In genomic region chr22:31029276-31029675, GRCh38 we compare ENCODE assay signal across 32 cellular contexts. TPM values are rescaled to one million over a fixed set of nuclear protein-coding genes. Genes with fewer than 3 reads are reported as not detected.
DNase-seq lines count a peak whose midpoint lies in the region; ATAC-seq, FAIRE-seq and TF ChIP-seq lines count a peak whose summit lies in the region.
"Had no signal": no experiment of that assay in that cellular context is flagged by ENCODE, and none has a peak within 500 bp of the region (broad histone marks: within the 10 kb centered on the region; RNA-seq: fewer than 3 reads in every experiment).

No MANE protein-coding gene starts in this region.

- H3K27me3 ChIP-seq in HepG2 (ENCODE audit: control insufficient read depth in 1 of 2, insufficient read depth in 2 of 2, low read length in 2 of 2): no peaks in the 10 kb centered on the region
- H3K27me3 ChIP-seq in right lobe of liver: no peaks in the 10 kb centered on the region
- no peaks in the 10 kb centered on the region for H3K27me3 ChIP-seq in K562 (ENCODE audit: control insufficient read depth in 2 of 2, insufficient read depth in 2 of 2, low read length in 2 of 2)
- H3K27me3 ChIP-seq: BE2C; BLaER1; BLaER1 treated with 17β-estradiol and CSF1 and Interleukin-3, amounts not matched to agents 10 nM and 100 nM had no signal

- TF ChIP-seq CTCF in HepG2 (CRISPR knock-in tag; IDR thresholded peaks at IDR 0.05) (no peak), right lobe of liver (IDR thresholded peaks at IDR 0.05) (no peak), HEK293 (tag by site-specific recombination; IDR thresholded peaks at IDR 0.05) (no peak), K562 (IDR thresholded peaks at IDR 0.05 in 2 of 3, conservative IDR thresholded peaks at IDR 0.05 in 1 of 3; ENCODE audit: insufficient read depth in 2 of 3, low read depth in 1 of 3, low read length in 3 of 3) (no peak)

- no peak for TF ChIP-seq RAD21 in HepG2 (CRISPR knock-in tag; IDR thresholded peaks at IDR 0.05)
- no peak for TF ChIP-seq RAD21 in K562 (CRISPR knock-in tag; conservative IDR thresholded peaks at IDR 0.05 in 1 of 2, IDR thresholded peaks at IDR 0.05 in 1 of 2)

- BruUV-seq in HepG2 (replicated peaks; lab: Mats Ljungman, UMichigan) (no TSS peak), K562 (replicated peaks; lab: Mats Ljungman, UMichigan) (no TSS peak)

- no peak overlapping the region for H2AFZ ChIP-seq in HepG2 (ENCODE audit: low read length)
- H2AFZ ChIP-seq in K562 (ENCODE audit: low read depth, low read length): no peak overlapping the region

- 43% methylated on average over 5 of the region's 5 CpGs for WGBS in HepG2 (ENCODE audit: low lambda C conversion rate)
- 86% methylated on average over 5 of the region's 5 CpGs for WGBS in right lobe of liver (ENCODE audit: insufficient coverage, low coverage, low lambda C conversion rate, missing lambda C conversion rate)
- 33% methylated on average over 1 of the region's 5 CpGs for WGBS in K562 (ENCODE audit: insufficient coverage, low coverage, missing lambda C conversion rate)

- H3K79me2 ChIP-seq in HepG2 (ENCODE audit: insufficient read depth, low read length) (no peaks in the 10 kb centered on the region), K562 (ENCODE audit: control insufficient read depth, insufficient read depth, low read length) (no peaks in the 10 kb centered on the region)

- ATAC-seq in HepG2 (no peak), right lobe of liver (no peak), K562 (no peak), GM18519 (IDR thresholded peaks at IDR 0.05; ENCODE audit: low FRiP score, unreplicated experiment) (no peak)
- ATAC-seq: A549; CD8-positive, alpha-beta T cell had no signal

- FAIRE-seq in HepG2 (lab: Jason Lieb, UNC): no peak
- no peak for FAIRE-seq in K562 (lab: Jason Lieb, UNC)
- FAIRE-seq: A204.1, A549, D721Med had no signal

- in situ Hi-C loops in HepG2 (cut with HindIII; ENCODE audit: extremely low pct_ligation_motif_present, low pct_unique_long_range_greater_than_20kb) (no loop called here), K562 (cut with MboI) (no loop called here)

- H4K20me1 ChIP-seq in HepG2 (ENCODE audit: insufficient read depth, low read length) (no peaks in the 10 kb centered on the region), K562 (replicated peaks; ENCODE audit: control insufficient read depth, insufficient read depth, low read length) (no peaks in the 10 kb centered on the region)
- H4K20me1 ChIP-seq: BLaER1; BLaER1 treated with 17β-estradiol and CSF1 and Interleukin-3, amounts not matched to agents 10 nM and 100 nM had no signal

- no peak overlapping the region for H3K27ac ChIP-seq in HepG2 (ENCODE audit: extremely low read length, insufficient read depth, low read length)
- no peak overlapping the region for H3K27ac ChIP-seq in right lobe of liver
- H3K27ac ChIP-seq in HEK293 (ENCODE audit: extremely low read depth, low read depth, low read length): no peak overlapping the region
- no peak overlapping the region for H3K27ac ChIP-seq in K562 (ENCODE audit: extremely low read depth, low read depth, low read length)
- H3K27ac ChIP-seq: 22Rv1; A549; BLaER1; BLaER1 treated with 17β-estradiol and CSF1 and Interleukin-3, amounts not matched to agents 10 nM and 100 nM; C4-2B had no signal

- DNase-seq in HepG2 (ENCODE audit: low spot score): no peak
- DNase-seq in right lobe of liver: no peak
- DNase-seq in K562 (ENCODE audit: extremely low read depth in 1 of 4, low spot score in 3 of 4): no peak
- no peak for DNase-seq in NOMO-1 treated with DMSO at 0.1 percent for 48 hours (lab: John Stamatoyannopoulos, UW; ENCODE audit: unreplicated experiment)
- DNase-seq: 8988T; ACHN; AML-193; BE2C; C1 segment of cervical spinal cord; Caco-2; Calu3; CD4-positive, alpha-beta memory T cell; CD4-positive, alpha-beta T cell; CD4-positive, CD25-positive, alpha-beta regulatory T cell; CD8-positive, alpha-beta T cell; COR-L47; DMS 273 treated with DMSO at 0.1 percent for 48 hours; DMS153; DMS53; DMS79; DMS79 treated with DMSO at 0.1 percent for 48 hours; DND-41; EL had no signal

- no peak overlapping the region for H3K4me3 ChIP-seq in HepG2 (replicated peaks in 1 of 3; ENCODE audit: insufficient read depth in 1 of 3, low read depth in 2 of 3, low read length in 3 of 3)
- H3K4me3 ChIP-seq in right lobe of liver: no peak overlapping the region
- H3K4me3 ChIP-seq in HEK293 (ENCODE audit: low read depth, low read length): no peak overlapping the region
- no peak overlapping the region for H3K4me3 ChIP-seq in K562
- H3K4me3 ChIP-seq: A549; BLaER1; BLaER1 treated with 17β-estradiol and CSF1 and Interleukin-3, amounts not matched to agents 10 nM and 100 nM had no signal

- intact Hi-C loops in HepG2 (cut with micrococcal nuclease; ENCODE audit: unreplicated experiment) (no loop called here), right lobe of liver (cut with DNase I) (no loop called here), K562 (cut with micrococcal nuclease) (no loop called here)

- H3K9me3 ChIP-seq in HepG2 (ENCODE audit: low read length) (no peaks in the 10 kb centered on the region), right lobe of liver (no peaks in the 10 kb centered on the region), HEK293 (ENCODE audit: control insufficient read depth, insufficient read depth, low read depth, low read length) (no peaks in the 10 kb centered on the region), K562 (replicated peaks; ENCODE audit: control insufficient read depth, insufficient read depth, low read depth, low read length) (no peaks in the 10 kb centered on the region)
- H3K9me3 ChIP-seq: BE2C, Caco-2 had no signal

- POLR2A ChIA-PET in HepG2 (lab: Yijun Ruan, JAX): no interaction called here
- POLR2A ChIA-PET in HEK293 (lab: Yijun Ruan, JAX): no interaction called here
- POLR2A ChIA-PET in K562 (lab: Yijun Ruan, JAX): no interaction called here

- H3K36me3 ChIP-seq in HepG2 (replicated peaks in 1 of 2; ENCODE audit: control insufficient read depth in 1 of 2, insufficient read depth in 2 of 2, low read length in 2 of 2) (no peaks in the 10 kb centered on the region), right lobe of liver (no peaks in the 10 kb centered on the region), HEK293 (ENCODE audit: control insufficient read depth in 2 of 2, insufficient read depth in 1 of 2, low read length in 2 of 2) (no peaks in the 10 kb centered on the region), K562 (ENCODE audit: control insufficient read depth, insufficient read depth, low read length) (no peaks in the 10 kb centered on the region)
- H3K36me3 ChIP-seq: BE2C; BLaER1; BLaER1 treated with 17β-estradiol and CSF1 and Interleukin-3, amounts not matched to agents 10 nM and 100 nM had no signal

- TF ChIP-seq POLR2A in HepG2 (IDR thresholded peaks at IDR 0.05; ENCODE audit: insufficient read depth in 1 of 2, low read depth in 2 of 2, low read length in 2 of 2): no peak
- TF ChIP-seq POLR2A in right lobe of liver (IDR thresholded peaks at IDR 0.05): no peak
- no peak for TF ChIP-seq POLR2A in K562 (conservative IDR thresholded peaks at IDR 0.05)

- no peak overlapping the region for H3K9ac ChIP-seq in HepG2 (ENCODE audit: insufficient read depth, low read depth, low read length)
- no peak overlapping the region for H3K9ac ChIP-seq in K562 (ENCODE audit: insufficient read depth in 1 of 2, low read depth in 2 of 2, low read length in 2 of 2)
- H3K9ac ChIP-seq: BLaER1; BLaER1 treated with 17β-estradiol and CSF1 and Interleukin-3, amounts not matched to agents 10 nM and 100 nM had no signal

- H3K4me2 ChIP-seq in HepG2 (ENCODE audit: low read depth, low read length) (no peak overlapping the region), K562 (ENCODE audit: insufficient read depth, low read length) (no peak overlapping the region)
- H3K4me2 ChIP-seq: A549; BLaER1; BLaER1 treated with 17β-estradiol and CSF1 and Interleukin-3, amounts not matched to agents 10 nM and 100 nM had no signal

- TF ChIP-seq EP300 in HepG2 (IDR thresholded peaks at IDR 0.05; ENCODE audit: low read depth in 2 of 2, low read length in 2 of 2): no peak
- TF ChIP-seq EP300 in HepG2 (CRISPR knock-in tag; IDR thresholded peaks at IDR 0.05; ENCODE audit: borderline replicate concordance): no peak
- TF ChIP-seq EP300 in K562 (IDR thresholded peaks at IDR 0.05; ENCODE audit: low read length): no peak

- H3K4me1 ChIP-seq in HepG2 (ENCODE audit: insufficient read depth, low read length) (no peaks in the 10 kb centered on the region), right lobe of liver (no peaks in the 10 kb centered on the region), HEK293 (ENCODE audit: control insufficient read depth, insufficient read depth, low read length) (no peaks in the 10 kb centered on the region), K562 (replicated peaks in 1 of 2; ENCODE audit: control insufficient read depth in 2 of 2, insufficient read depth in 2 of 2, low read length in 2 of 2) (no peaks in the 10 kb centered on the region)
- H3K4me1 ChIP-seq: A549; BE2C; BLaER1; BLaER1 treated with 17β-estradiol and CSF1 and Interleukin-3, amounts not matched to agents 10 nM and 100 nM; Caco-2 had no signal

- CTCF ChIA-PET in HepG2 (lab: Yijun Ruan, JAX; ENCODE audit: low intra/inter-chr PET ratio, low total read pairs): no interaction called here
- CTCF ChIA-PET in HEK293 (lab: Yijun Ruan, JAX): interaction anchor here (0.7 kb wide), 1 partner anchor 26 kb away, joined by 3 read pairs; no protein-coding TSS in a partner anchor
- CTCF ChIA-PET in K562 (lab: Yijun Ruan, JAX; ENCODE audit: low intra/inter-chr PET ratio): no interaction called here

- H3K9me1 ChIP-seq in K562 (ENCODE audit: control insufficient read depth, insufficient read depth, low read length): no peaks in the 10 kb centered on the region

RNA-seq across cellular contexts. Expression of gene SMTN, which starts 51.8 kb away (rescaled TPM):
- total RNA-seq in HepG2 (2016; rRNA removed; fragmentation: Illumina TruSeq; extraction: Trizol) (6.9 and 14.7 TPM in 2 replicates), right lobe of liver (10 to 100 TPM; 16.9 to 54.1 (median 24.3) TPM), K562 (2014; rRNA removed) (17.8 and 22.3 TPM in 2 replicates), K562 (2014; rRNA removed; fragmentation: Illumina TruSeq; extraction: Trizol) (8.8 and 11.1 TPM in 2 replicates), K562 (2015; rRNA removed; fragmentation: Illumina TruSeq; extraction: Trizol) (16.0 and 16.1 TPM in 2 replicates), K562 (2021) (39.9 and 41.1 TPM in 2 replicates)
- total RNA-seq in HepG2 (2016; cell fraction: cytosol; rRNA removed; fragmentation: Illumina TruSeq; extraction: Trizol; ENCODE audit: low read depth): 2.5 and 3.0 TPM in 2 replicates
- total RNA-seq in HepG2 (2016; cell fraction: insoluble cytoplasmic fraction; rRNA removed; fragmentation: Illumina TruSeq; extraction: Trizol): 5.5 and 15.8 TPM in 2 replicates
- 7.5 and 8.5 TPM in 2 replicates for total RNA-seq in HepG2 (2016; cell fraction: membrane; rRNA removed; fragmentation: Illumina TruSeq; extraction: Trizol)
- 17.4 and 23.6 TPM in 2 replicates for total RNA-seq in HepG2 (2016; cell fraction: nucleus; rRNA removed; fragmentation: Illumina TruSeq; extraction: Trizol)
- polyA plus RNA-seq in HepG2 (2011; rRNA removed) (24.2 and 26.1 TPM in 2 replicates), K562 (2011; rRNA removed) (7.7 and 13.7 TPM in 2 replicates), K562 (2014; fragmentation: Illumina TruSeq; extraction: Trizol) (17.6 and 28.4 TPM in 2 replicates), K562 (2014; fragmentation: Nextera tagmentation; extraction: Ambion mirVana) (1 to 10 TPM; 2.5 to 3.4 TPM), K562 (2014; rRNA removed) (20.6 and 25.5 TPM in 2 replicates)
- polyA plus RNA-seq in HepG2 (2011; cell fraction: cytosol; rRNA removed): 10.8 and 14.8 TPM in 2 replicates
- polyA plus RNA-seq in HepG2 (2011; cell fraction: nucleus; rRNA removed): 129 and 177 TPM in 2 replicates
- 16.2 and 21.3 TPM in 2 replicates for polyA plus RNA-seq in HepG2 (2012)
- polyA plus RNA-seq in HepG2 (2016; cell fraction: cytosol; fragmentation: Illumina TruSeq; extraction: Trizol; ENCODE audit: low read depth): 2.3 and 3.6 TPM in 2 replicates
- polyA plus RNA-seq in HepG2 (2016; cell fraction: insoluble cytoplasmic fraction; fragmentation: Illumina TruSeq; extraction: Trizol; ENCODE audit: low read depth): 6.1 and 9.7 TPM in 2 replicates
- 5.1 and 6.6 TPM in 2 replicates for polyA plus RNA-seq in HepG2 (2016; cell fraction: membrane; fragmentation: Illumina TruSeq; extraction: Trizol; ENCODE audit: low read depth)
- 48.9 and 50.6 TPM in 2 replicates for polyA plus RNA-seq in HepG2 (2016; cell fraction: nucleus; fragmentation: Illumina TruSeq; extraction: Trizol; ENCODE audit: insufficient read depth, low read depth)
- polyA minus RNA-seq in HepG2 (2011; rRNA and poly(A)+ RNA removed; ENCODE audit: low replicate concordance): 5.1 and 18.8 TPM in 2 replicates
- 11.6 and 13.2 TPM in 2 replicates for polyA minus RNA-seq in HepG2 (2011; cell fraction: cytosol; rRNA and poly(A)+ RNA removed)
- polyA minus RNA-seq in HepG2 (2011; cell fraction: nucleus; rRNA and poly(A)+ RNA removed): 28.8 and 31.8 TPM in 2 replicates
- 49.3 and 111 TPM in 2 replicates for total RNA-seq in K562 (2011; cell fraction: chromatin; rRNA removed; ENCODE audit: low replicate concordance)
- 49.2 and 65.0 TPM in 2 replicates for total RNA-seq in K562 (2011; cell fraction: nucleolus; rRNA removed)
- total RNA-seq in K562 (2011; cell fraction: nucleoplasm; rRNA removed): 48.8 and 58.2 TPM in 2 replicates
- 9.0 and 10.3 TPM in 2 replicates for polyA plus RNA-seq in K562 (2011; cell fraction: cytosol; rRNA removed)
- 70.1 and 84.9 TPM in 2 replicates for polyA plus RNA-seq in K562 (2011; cell fraction: nucleus; rRNA removed)
- 22.9 and 23.5 TPM in 2 replicates for polyA plus RNA-seq in K562 (2012)
- polyA minus RNA-seq in K562 (2011; rRNA and poly(A)+ RNA removed): 4.6 and 7.0 TPM in 2 replicates
- polyA minus RNA-seq in K562 (2011; cell fraction: cytosol; rRNA and poly(A)+ RNA removed): 8.3 and 14.4 TPM in 2 replicates
- 24.6 and 28.2 TPM in 2 replicates for polyA minus RNA-seq in K562 (2011; cell fraction: nucleus; rRNA and poly(A)+ RNA removed)

Comparison
In these comparisons a context has a peak if more than half of its experiments do, and no peak if none do; other contexts are left out.
1. Of the 241 proteins assayed by ChIP-seq in both HepG2 and K562: peak only in HepG2: none; only in K562: CBX5; in both: none; in neither: 240.